Comparison of ENCODE assay signal across 8 cellular contexts in genomic region chr12:122526683-122527477, GRCh38. TPM values are rescaled to one million over a fixed set of nuclear protein-coding genes. Genes with fewer than 3 reads are reported as not detected.
A peak's percentile ranks its signal among the peaks of the same experiment; 100 is the strongest.
DNase-seq lines count a peak whose midpoint lies in the region; ATAC-seq and TF ChIP-seq lines count a peak whose summit lies in the region.

TSS of gene KNTC1 (plus strand) at chr12:122527249. CDS start at chr12:122530064, 2,815 bp downstream.
TSS of gene RSRC2 (minus strand) at chr12:122526936. CDS start at chr12:122526853, 83 bp downstream.

- peak within 1 kb of the TSS; percentile 70 for H3K4me3 ChIP-seq in effector memory CD4-positive, alpha-beta T cell (ENCODE audit: insufficient read depth, low read depth, low read length, poor library complexity, severe bottlenecking)
- peak within 1 kb of the TSS; percentile 81 for H3K4me3 ChIP-seq in lung

- no peak for TF ChIP-seq CTCF in lung (IDR thresholded peaks at IDR 0.05; ENCODE audit: control extremely low read depth, extremely low read depth)

- H3K27me3 ChIP-seq in effector memory CD4-positive, alpha-beta T cell (replicated peaks; ENCODE audit: control insufficient read depth, insufficient read depth, low read length, poor library complexity, severe bottlenecking), result no peaks in the 10 kb centered on the region
- no peaks in the 10 kb centered on the region for H3K27me3 ChIP-seq in lung (ENCODE audit: control insufficient read depth, insufficient read depth)

- 0% methylated on average over 51 of the region's 51 CpGs for WGBS in lung, 2 donors

- peaks cover 15% of the 10 kb centered on the region for H3K36me3 ChIP-seq in effector memory CD4-positive, alpha-beta T cell (ENCODE audit: control insufficient read depth, insufficient read depth, low read length)
- peaks cover 0 to 4% of the 10 kb centered on the region in 2 donors for H3K36me3 ChIP-seq in lung (ENCODE audit: control insufficient read depth in 2 of 2, insufficient read depth in 2 of 2, low read length in 2 of 2)

- H3K27ac ChIP-seq in effector memory CD4-positive, alpha-beta T cell (ENCODE audit: insufficient read depth, low read length, poor library complexity, severe bottlenecking), result peak within 1 kb of the TSS; percentile 99
- peak within 1 kb of the TSS; percentile 97 to 100 for H3K27ac ChIP-seq in lung (ENCODE audit: low read depth in 1 of 2, low read length in 1 of 2)

- no peaks in the 10 kb centered on the region for H3K9me3 ChIP-seq in effector memory CD4-positive, alpha-beta T cell (ENCODE audit: control insufficient read depth, low read length)
- peaks cover 0 to 2% of the 10 kb centered on the region in 2 donors for H3K9me3 ChIP-seq in lung (ENCODE audit: control insufficient read depth in 2 of 2, insufficient read depth in 1 of 2, low read length in 1 of 2)

- DNase-seq in CMK (ENCODE audit: low read depth), result peak; percentile 98
- peak; percentile 99 for DNase-seq in HS-27A (ENCODE audit: low read depth)
- peak; percentile 87 for DNase-seq in NK-92 (lab: John Stamatoyannopoulos, UW; ENCODE audit: unreplicated experiment)
- DNase-seq in activated CD8-positive, alpha-beta memory T cell treated with anti-CD3 and anti-CD28 coated beads for 1 hour (ENCODE audit: extremely low read depth in 1 of 2, low read depth in 1 of 2), result peak; percentile 90 to 97
- peak; percentile 97 to 98 (median 98) for DNase-seq in effector memory CD4-positive, alpha-beta T cell
- peak; percentile 99 for DNase-seq in lung (ENCODE audit: low spot score)
- DNase-seq in stimulated activated CD4-positive, alpha-beta T cell treated with anti-CD3 and anti-CD28 coated beads, TNF-alpha, amount 100 ng/mL, for 4 hours (ENCODE audit: low read depth in 3 of 3), result peak; percentile 84 to 98 (median 95)

- ATAC-seq in GM19468 (IDR thresholded peaks at IDR 0.05; ENCODE audit: extremely low read depth, unreplicated experiment) (peak; percentile 85), lung (ENCODE audit: insufficient read depth, low FRiP score) (peak; percentile 94)

- peaks cover 34% of the 10 kb centered on the region for H3K4me1 ChIP-seq in effector memory CD4-positive, alpha-beta T cell (ENCODE audit: control insufficient read depth, insufficient read depth, low read length, poor library complexity, severe bottlenecking)
- H3K4me1 ChIP-seq in lung (ENCODE audit: control insufficient read depth in 2 of 2, insufficient read depth in 2 of 2, low read length in 2 of 2), result peaks cover 6 to 15% of the 10 kb centered on the region in 2 donors

RNA-seq across cellular contexts. Expression of gene KNTC1, which starts in this region (rescaled TPM):
- 10 to 100 TPM; 11.4 to 34.0 TPM for total RNA-seq in lung
- polyA plus RNA-seq in lung, result 10 to 100 TPM in 1 of 2 donors, 1 to 10 TPM in 1; 4.0 to 10.4 TPM

RNA-seq across cellular contexts. Expression of gene RSRC2, which starts in this region (rescaled TPM):
- 100 to 1,000 TPM in 1 of 2 donors, 10 to 100 TPM in 1; 50.2 to 115 TPM for total RNA-seq in lung
- 10 to 100 TPM; 43.3 to 45.7 TPM for polyA plus RNA-seq in lung

Comparison
In these comparisons a context has a peak if more than half of its experiments do, and no peak if none do; other contexts are left out.
1. Peak in every context shown above with its lines: DNase-seq, ATAC-seq, H3K4me3 ChIP-seq and H3K27ac ChIP-seq.